28 cellular contexts compared by ENCODE assay signal in genomic region chr1:7636801-7637526, GRCh38.
"Had no signal": no experiment of that assay in that cellular context is flagged by ENCODE, and none has a peak within 500 bp of the region (broad histone marks: within the 10 kb centered on the region; RNA-seq: fewer than 3 reads in every experiment).

No MANE protein-coding gene starts in this region.

- H3K9me3 ChIP-seq: ascending aorta, body of pancreas, SJCRH30 had no signal

- H3K9me3 Mint-ChIP-seq: activated B cell treated with CpG ODN at 0.5 μM for 24 hours; activated CD4-positive, alpha-beta T cell treated with anti-CD3 and anti-CD28 coated beads, Interleukin-2, amount 10 ng/mL, durations not matched to agents 24 days and 14 days; activated naive CD4-positive, alpha-beta T cell treated with anti-CD3 and anti-CD28 coated beads, Interleukin-2, amount 50 U/mL, for 72 hours; activated naive CD8-positive, alpha-beta T cell treated with anti-CD3 and anti-CD28 coated beads, Interleukin-2, amount 50 U/mL, for 24 hours; activated T-cell treated with anti-CD3 and anti-CD28 coated beads, Interleukin-2, amount 50 U/mL, for 4 hours; T-helper 1 cell treated with Interleukin-12 subunit alpha and Interleukin-12 subunit beta and Interleukin-4 antibody, amounts not matched to agents 30 μg/mL and 1 μg/mL, for 36 hours had no signal

- ATAC-seq: activated CD8-positive, alpha-beta memory T cell treated with anti-CD3 and anti-CD28 coated beads, Interleukin-2, amount 10 ng/mL, durations not matched to agents 7 days and 5 days; activated naive CD4-positive, alpha-beta T cell treated with anti-CD3 and anti-CD28 coated beads, Interleukin-2, amount 50 U/mL, for 72 hours; activated naive CD8-positive, alpha-beta T cell treated with anti-CD3 and anti-CD28 coated beads, Interleukin-2, amount 50 U/mL, for 24 hours; activated T-cell treated with anti-CD3 and anti-CD28 coated beads, Interleukin-2, amount 50 U/mL, for 4 hours; body of pancreas had no signal

- H3K4me1 Mint-ChIP-seq: activated B cell treated with CpG ODN at 0.5 μM for 24 hours; activated CD4-positive, alpha-beta T cell treated with anti-CD3 and anti-CD28 coated beads, Interleukin-2, amount 10 ng/mL, durations not matched to agents 24 days and 14 days; activated CD8-positive, alpha-beta memory T cell treated with anti-CD3 and anti-CD28 coated beads, Interleukin-2, amount 10 ng/mL, durations not matched to agents 7 days and 5 days; activated naive CD8-positive, alpha-beta T cell treated with anti-CD3 and anti-CD28 coated beads, Interleukin-2, amount 50 U/mL, for 24 hours had no signal

- H3K36me3 Mint-ChIP-seq: activated CD8-positive, alpha-beta memory T cell treated with anti-CD3 and anti-CD28 coated beads, Interleukin-2, amount 10 ng/mL, durations not matched to agents 7 days and 5 days; activated naive CD4-positive, alpha-beta T cell treated with anti-CD3 and anti-CD28 coated beads, Interleukin-2, amount 50 U/mL, for 72 hours had no signal

- H3K27ac ChIP-seq: ascending aorta, body of pancreas, SJCRH30 had no signal

- H3K4me3 Mint-ChIP-seq: activated B cell treated with CpG ODN at 0.5 μM for 24 hours; activated CD4-positive, alpha-beta T cell treated with anti-CD3 and anti-CD28 coated beads, Interleukin-2, amount 10 ng/mL, durations not matched to agents 24 days and 14 days; activated CD8-positive, alpha-beta memory T cell treated with anti-CD3 and anti-CD28 coated beads, Interleukin-2, amount 10 ng/mL, durations not matched to agents 7 days and 5 days; activated naive CD8-positive, alpha-beta T cell treated with anti-CD3 and anti-CD28 coated beads, Interleukin-2, amount 50 U/mL, for 24 hours; activated T-cell treated with anti-CD3 and anti-CD28 coated beads, Interleukin-2, amount 50 U/mL, for 4 hours; T-helper 1 cell treated with Interleukin-12 subunit alpha and Interleukin-12 subunit beta and Interleukin-4 antibody, amounts not matched to agents 30 μg/mL and 1 μg/mL, for 36 hours had no signal

- DNase-seq: activated B cell treated with CpG ODN at 0.5 μM for 24 hours; activated CD4-positive, alpha-beta T cell treated with anti-CD3 and anti-CD28 coated beads for 1 hour; activated CD4-positive, alpha-beta T cell treated with anti-CD3 and anti-CD28 coated beads, Interleukin-2, amount 10 ng/mL, durations not matched to agents 24 days and 14 days; activated CD4-positive, alpha-beta T cell treated with anti-CD3 and anti-CD28 coated beads, Interleukin-2, amount 50 U/mL, for 48 hours; activated CD8-positive, alpha-beta memory T cell treated with anti-CD3 and anti-CD28 coated beads, Interleukin-2, amount 10 ng/mL, durations not matched to agents 7 days and 5 days; activated effector memory CD4-positive, alpha-beta T cell treated with anti-CD3 and anti-CD28 coated beads, Interleukin-2, amount 50 U/mL, for 16 hours; activated naive CD4-positive, alpha-beta T cell treated with Interleukin-2 at 50 U/mL for 16 hours; activated naive CD8-positive, alpha-beta T cell treated with anti-CD3 and anti-CD28 coated beads, Interleukin-2, amount 50 U/mL, for 24 hours; activated T-cell treated with anti-CD3 and anti-CD28 coated beads, Interleukin-2, amount 50 U/mL, for 4 hours; amniotic stem cell; body of pancreas; IMR-90; KG1; NCI-H1092; NCI-H1417; NCI-H1930; NCI-H2107; NCI-H345; NCI-H510A; NCI-H526 treated with DMSO at 0.1 percent for 48 hours; NCI-H82; Right ventricle myocardium superior; RPMI8226; SJCRH30 had no signal

- H3K4me1 ChIP-seq: ascending aorta, body of pancreas, SJCRH30 had no signal

- H3K36me3 ChIP-seq: ascending aorta, SJCRH30 had no signal

- H3K27ac Mint-ChIP-seq: activated B cell treated with CpG ODN at 0.5 μM for 24 hours; activated CD4-positive, alpha-beta T cell treated with anti-CD3 and anti-CD28 coated beads, Interleukin-2, amount 10 ng/mL, durations not matched to agents 24 days and 14 days; activated CD8-positive, alpha-beta memory T cell treated with anti-CD3 and anti-CD28 coated beads, Interleukin-2, amount 10 ng/mL, durations not matched to agents 7 days and 5 days; activated naive CD4-positive, alpha-beta T cell treated with anti-CD3 and anti-CD28 coated beads, Interleukin-2, amount 50 U/mL, for 72 hours; activated naive CD8-positive, alpha-beta T cell treated with anti-CD3 and anti-CD28 coated beads, Interleukin-2, amount 50 U/mL, for 24 hours; T-helper 1 cell treated with Interleukin-12 subunit alpha and Interleukin-12 subunit beta and Interleukin-4 antibody, amounts not matched to agents 30 μg/mL and 1 μg/mL, for 36 hours had no signal

- H3K4me3 ChIP-seq: ascending aorta, body of pancreas, SJCRH30 had no signal

- H3K27me3 ChIP-seq: ascending aorta, body of pancreas had no signal

- FAIRE-seq: bronchial epithelial cell had no signal
